In genomic region chr6:157679605-157680580, GRCh38 we compare ENCODE assay signal across 20 cellular contexts.
"Had no signal": no experiment of that assay in that cellular context is flagged by ENCODE, and none has a peak within 500 bp of the region (broad histone marks: within the 10 kb centered on the region; RNA-seq: fewer than 3 reads in every experiment).

No MANE protein-coding gene starts in this region.

- DNase-seq: activated CD4-positive, alpha-beta T cell treated with anti-CD3 and anti-CD28 coated beads for 48 hours; activated CD8-positive, alpha-beta T cell treated with anti-CD3 and anti-CD28 coated beads for 36 hours; activated gamma-delta T cell; activated T-cell treated with anti-CD3 and anti-CD28 coated beads, Interleukin-2, amount 50 U/mL, for 48 hours; amniotic stem cell; central memory CD4-positive, alpha-beta T cell; cortex of kidney; effector CD8-positive, alpha-beta T cell; gastrocnemius medialis; heart left ventricle; immature natural killer cell; midbrain; naive B cell; pancreas; stimulated activated CD4-positive, alpha-beta T cell treated with anti-CD3 and anti-CD28 coated beads, Interleukin-4, amount 100 ng/mL, for 1 hour; stimulated activated naive CD4-positive, alpha-beta T cell; substantia nigra; T-helper 17 cell; transverse colon had no signal

- H3K9me3 ChIP-seq: gastrocnemius medialis, heart left ventricle, pancreas, transverse colon had no signal

- FAIRE-seq: pancreas had no signal

- H3K4me1 ChIP-seq: gastrocnemius medialis, transverse colon had no signal

- H3K4me3 ChIP-seq: gastrocnemius medialis, heart left ventricle, lung, pancreas, transverse colon had no signal

- H3K27ac ChIP-seq: gastrocnemius medialis, heart left ventricle, pancreas, transverse colon had no signal

- H3K36me3 ChIP-seq: gastrocnemius medialis, heart left ventricle, pancreas, transverse colon had no signal

- H3K27me3 ChIP-seq: gastrocnemius medialis, heart left ventricle, pancreas, transverse colon had no signal

- ATAC-seq: activated CD8-positive, alpha-beta T cell treated with anti-CD3 and anti-CD28 coated beads for 36 hours; gastrocnemius medialis; pancreas; T-helper 17 cell had no signal
